ENCODE assay signal across 8 cellular contexts in genomic region chr19:19619121-19619848, GRCh38. TPM values are rescaled to one million over a fixed set of nuclear protein-coding genes. Genes with fewer than 3 reads are reported as not detected.
DNase-seq lines count a peak whose midpoint lies in the region; ATAC-seq and TF ChIP-seq lines count a peak whose summit lies in the region.

No MANE protein-coding gene starts in this region.

- no peak overlapping the region for H2BK20ac ChIP-seq in IMR-90 (ENCODE audit: low read depth, low read length)

- peaks cover 6% of the 10 kb centered on the region for H3K36me3 Mint-ChIP-seq in natural killer cell treated with Interleukin-12 subunit alpha and Interleukin-12 subunit beta and Interleukin-15 and Interleukin-18, amount 100 ng/mL, for 72 hours

- H2BK5ac ChIP-seq in IMR-90 (ENCODE audit: low read depth, low read length, poor library complexity, severe bottlenecking): no peak overlapping the region

- H4K5ac ChIP-seq in IMR-90 (ENCODE audit: low read depth, low read length): no peak overlapping the region

- peaks cover 33 to 38% of the 10 kb centered on the region in 2 donors for H3K4me1 Mint-ChIP-seq in natural killer cell treated with Interleukin-12 subunit alpha and Interleukin-12 subunit beta and Interleukin-15 and Interleukin-18, amount 100 ng/mL, for 72 hours (ENCODE audit: low read depth in 2 of 2)

- no peak overlapping the region for H2BK15ac ChIP-seq in IMR-90 (ENCODE audit: low read depth, low read length)

- H3K9me1 ChIP-seq in IMR-90 (ENCODE audit: insufficient read depth, low read length): peaks cover 10% of the 10 kb centered on the region; the same call in 1 of the 2 replicates

- peaks cover 0 to 14% (median 0%) of the 10 kb centered on the region in 11 experiments; a peak in 3 of 22 replicates for H4K20me1 ChIP-seq in BLaER1 treated with 17β-estradiol and CSF1 and Interleukin-3, amounts not matched to agents 10 nM and 100 nM
- no peaks in the 10 kb centered on the region for H4K20me1 ChIP-seq in IMR-90 (ENCODE audit: insufficient read depth, low read length)

- H3K18ac ChIP-seq in IMR-90 (ENCODE audit: low read depth, low read length): no peak overlapping the region

- POLR2A ChIA-PET in IMR-90 (lab: Charles Lee; ENCODE audit: unreplicated experiment): interaction anchor here (0.6 kb wide), 1 partner anchor 20 kb away, joined by 4 read pairs; no protein-coding TSS in a partner anchor

- no peak for DNase-seq in IMR-90
- no peak for DNase-seq in body of pancreas
- no peak for DNase-seq in natural killer cell treated with Interleukin-12 subunit alpha and Interleukin-12 subunit beta and Interleukin-15 and Interleukin-18, amount 100 ng/mL, for 72 hours (ENCODE audit: low spot score)
- no peak for DNase-seq in NCI-H524 treated with DMSO at 0.1 percent for 48 hours (lab: John Stamatoyannopoulos, UW)
- no peak for DNase-seq in dedifferentiated amniotic fluid mesenchymal stem cell (ENCODE audit: extremely low spot score)
- no peak for DNase-seq in T-helper 9 cell

- no peak overlapping the region for H4K8ac ChIP-seq in IMR-90 (ENCODE audit: low read depth in 2 of 2, low read length in 2 of 2)

- peaks cover 0 to 23% (median 11%) of the 10 kb centered on the region in 11 experiments; a peak in 15 of 22 replicates for H3K36me3 ChIP-seq in BLaER1 treated with 17β-estradiol and CSF1 and Interleukin-3, amounts not matched to agents 10 nM and 100 nM
- no peaks in the 10 kb centered on the region for H3K36me3 ChIP-seq in IMR-90 (ENCODE audit: control insufficient read depth, insufficient read depth, low read length)
- no peaks in the 10 kb centered on the region for H3K36me3 ChIP-seq in body of pancreas (replicated peaks in 1 of 2; ENCODE audit: insufficient read depth in 1 of 2, low read depth in 2 of 2)

- H4K91ac ChIP-seq in IMR-90 (ENCODE audit: insufficient read depth, low read depth, low read length): no peak overlapping the region

- H2AK9ac ChIP-seq in IMR-90 (replicated peaks; ENCODE audit: low read depth, low read length, poor library complexity): no peak overlapping the region

- H3K4me3 ChIP-seq in BLaER1 treated with 17β-estradiol and CSF1 and Interleukin-3, amounts not matched to agents 10 nM and 100 nM: peak overlapping the region in 7 of 10 experiments; percentile 25 to 67 (median 50); a peak in 10 of 20 replicates
- H3K4me3 ChIP-seq in IMR-90 (ENCODE audit: insufficient read depth, low read depth, low read length): peak overlapping the region; percentile 56
- no peak overlapping the region for H3K4me3 ChIP-seq in body of pancreas

- H3K27ac Mint-ChIP-seq in natural killer cell treated with Interleukin-12 subunit alpha and Interleukin-12 subunit beta and Interleukin-15 and Interleukin-18, amount 100 ng/mL, for 72 hours: peak overlapping the region; percentile 61 to 87

- TF ChIP-seq CTCF in IMR-90 (conservative IDR thresholded peaks at IDR 0.05; ENCODE audit: low read depth, low read length) (no peak), body of pancreas (IDR thresholded peaks at IDR 0.05) (no peak)

- H3K9me3 Mint-ChIP-seq in natural killer cell treated with Interleukin-12 subunit alpha and Interleukin-12 subunit beta and Interleukin-15 and Interleukin-18, amount 100 ng/mL, for 72 hours: no peaks in the 10 kb centered on the region

- no peaks in the 10 kb centered on the region for H3K27me3 Mint-ChIP-seq in natural killer cell treated with Interleukin-12 subunit alpha and Interleukin-12 subunit beta and Interleukin-15 and Interleukin-18, amount 100 ng/mL, for 72 hours

- dilution Hi-C loops in IMR-90 (cut with HindIII; ENCODE audit: low sequenced_read_pairs, unreplicated experiment): no loop called here

- WGBS in IMR-90 (ENCODE audit: extremely low coverage in 2 of 2, insufficient read length in 1 of 2), 2 experiments: 25% methylated on average over 8 of the region's 22 CpGs; no CpG with 5 or more reads in 1 of the 2 experiments
- 37 to 42% methylated on average over 22 of the region's 22 CpGs for WGBS in body of pancreas, 2 donors

- H3K79me1 ChIP-seq in IMR-90 (ENCODE audit: low read depth in 1 of 2, low read length in 2 of 2): peaks cover 6 to 9% of the 10 kb centered on the region in 2 experiments; a peak in 2 of 4 replicates

- H2BK120ac ChIP-seq in IMR-90 (ENCODE audit: low read depth, low read length): no peak overlapping the region

- intact Hi-C loops in IMR-90 (cut with micrococcal nuclease) (loop anchor here (5.0 kb wide), 1 partner anchor 52 kb away; no protein-coding TSS in a partner anchor), body of pancreas (cut with DNase I) (no loop called here)

- H3K9ac ChIP-seq in BLaER1 treated with 17β-estradiol and CSF1 and Interleukin-3, amounts not matched to agents 10 nM and 100 nM: peak overlapping the region in 7 of 11 experiments; percentile 24 to 59 (median 50); a peak in 7 of 22 replicates
- H3K9ac ChIP-seq in IMR-90 (ENCODE audit: low read depth, low read length): no peak overlapping the region

- no peak overlapping the region for H3K14ac ChIP-seq in IMR-90 (replicated peaks; ENCODE audit: low read depth, low read length)

- no peaks in the 10 kb centered on the region for H3K9me3 ChIP-seq in BLaER1 treated with 17β-estradiol and CSF1 and Interleukin-3, amounts not matched to agents 10 nM and 100 nM (replicated peaks in 1 of 11)
- H3K9me3 ChIP-seq in IMR-90 (ENCODE audit: control insufficient read depth, insufficient read depth, low read length) (no peaks in the 10 kb centered on the region), body of pancreas (no peaks in the 10 kb centered on the region)

- H3K27me3 ChIP-seq in BLaER1 treated with 17β-estradiol and CSF1 and Interleukin-3, amounts not matched to agents 10 nM and 100 nM: no peaks in the 10 kb centered on the region
- H3K27me3 ChIP-seq in IMR-90 (ENCODE audit: control insufficient read depth, insufficient read depth, low read length) (no peaks in the 10 kb centered on the region), body of pancreas (no peaks in the 10 kb centered on the region)

- no peak for ATAC-seq in IMR-90 (ENCODE audit: low read depth)
- peak; percentile 19 for ATAC-seq in body of pancreas
- no peak for ATAC-seq in natural killer cell treated with Interleukin-12 subunit alpha and Interleukin-12 subunit beta and Interleukin-15 and Interleukin-18, amount 100 ng/mL, for 72 hours
- ATAC-seq in GM18498 (IDR thresholded peaks at IDR 0.05; ENCODE audit: unreplicated experiment): no peak

- BruUV-seq in IMR-90 (replicated peaks; lab: Mats Ljungman, UMichigan): no TSS peak

- no peak for TF ChIP-seq RAD21 in IMR-90 (IDR thresholded peaks at IDR 0.05; ENCODE audit: low read length)

- H3K56ac ChIP-seq in IMR-90 (ENCODE audit: extremely low read depth, insufficient read depth, low read length): no peak overlapping the region

- in situ Hi-C loops in IMR-90 (cut with MboI; ENCODE audit: low sequenced_read_pairs): no loop called here

- peak overlapping the region; percentile 91 for H3K4me3 Mint-ChIP-seq in natural killer cell treated with Interleukin-12 subunit alpha and Interleukin-12 subunit beta and Interleukin-15 and Interleukin-18, amount 100 ng/mL, for 72 hours

- no peak overlapping the region for H2AK5ac ChIP-seq in IMR-90 (ENCODE audit: low read depth, low read length)

- no peak overlapping the region for H3K4ac ChIP-seq in IMR-90 (ENCODE audit: low read depth, low read length)

- TF ChIP-seq POLR2A in IMR-90 (IDR thresholded peaks at IDR 0.05; ENCODE audit: low read depth, low read length) (no peak), body of pancreas (IDR thresholded peaks at IDR 0.05) (no peak)

- no peak overlapping the region for H3K23ac ChIP-seq in IMR-90 (ENCODE audit: low read depth, low read length)

- H3K4me1 ChIP-seq in BLaER1 treated with 17β-estradiol and CSF1 and Interleukin-3, amounts not matched to agents 10 nM and 100 nM: peaks cover 15 to 31% (median 25%) of the 10 kb centered on the region in 10 experiments
- H3K4me1 ChIP-seq in IMR-90 (ENCODE audit: control insufficient read depth, insufficient read depth, low read length): peaks cover 4% of the 10 kb centered on the region; the same call in 1 of the 2 replicates
- H3K4me1 ChIP-seq in body of pancreas: peaks cover 19% of the 10 kb centered on the region

- CTCF ChIA-PET in IMR-90 (lab: Yijun Ruan, JAX): interaction anchor here (0.6 kb wide), 1 partner anchor 65 kb away, joined by 3 read pairs; no protein-coding TSS in a partner anchor

- H3K4me2 ChIP-seq in BLaER1 treated with 17β-estradiol and CSF1 and Interleukin-3, amounts not matched to agents 10 nM and 100 nM: peak overlapping the region; percentile 61 to 97 (median 84)
- peak overlapping the region; percentile 99 for H3K4me2 ChIP-seq in IMR-90 (ENCODE audit: low read depth, low read length)

- peak overlapping the region; percentile 92 for H2AFZ ChIP-seq in IMR-90 (replicated peaks; ENCODE audit: low read length, poor library complexity)

- H3K27ac ChIP-seq in BLaER1 treated with 17β-estradiol and CSF1 and Interleukin-3, amounts not matched to agents 10 nM and 100 nM: peak overlapping the region in 4 of 11 experiments; percentile 3 to 67 (median 33); a peak in 4 of 22 replicates
- H3K27ac ChIP-seq in IMR-90 (ENCODE audit: insufficient read depth, low read length) (no peak overlapping the region), body of pancreas (peak overlapping the region in 2 of 4 donors; percentile 21 to 42)

RNA-seq across cellular contexts. Expression of gene PBX4, which starts 0.8 kb away (rescaled TPM):
- 0.90 and 1.4 TPM in 2 replicates for total RNA-seq in IMR-90 (2012; rRNA removed)
- 2.8 and 2.9 TPM in 2 replicates for polyA plus RNA-seq in IMR-90 (2012; rRNA removed)
- 1.8 TPM in 2 replicates for polyA plus RNA-seq in IMR-90 (2012; cell fraction: cytosol; rRNA removed)
- polyA plus RNA-seq in IMR-90 (2012; cell fraction: nucleus; rRNA removed; ENCODE audit: low replicate concordance): 16.5 and 21.4 TPM in 2 replicates
- 1 to 10 TPM; 1.6 to 8.2 TPM for total RNA-seq in body of pancreas
- total RNA-seq in natural killer cell treated with Interleukin-12 subunit alpha and Interleukin-12 subunit beta and Interleukin-15 and Interleukin-18, amount 100 ng/mL, for 72 hours: 10 to 100 TPM; 26.3 to 80.1 TPM

RNA-seq across cellular contexts. Expression of gene LPAR2, which starts 8.7 kb away (rescaled TPM):
- total RNA-seq in IMR-90 (2012; rRNA removed) (under 0.01 and 0.28 TPM in 2 replicates), body of pancreas (10 to 100 TPM; 14.3 to 20.8 TPM)
- 4.1 and 5.4 TPM in 2 replicates for polyA plus RNA-seq in IMR-90 (2012; rRNA removed)
- 0.51 and 2.1 TPM in 2 replicates for polyA plus RNA-seq in IMR-90 (2012; cell fraction: cytosol; rRNA removed)
- 64.5 and 113 TPM in 2 replicates for polyA plus RNA-seq in IMR-90 (2012; cell fraction: nucleus; rRNA removed; ENCODE audit: low replicate concordance)
- 10 to 100 TPM; 33.7 to 35.0 TPM for total RNA-seq in natural killer cell treated with Interleukin-12 subunit alpha and Interleukin-12 subunit beta and Interleukin-15 and Interleukin-18, amount 100 ng/mL, for 72 hours

RNA-seq across cellular contexts. Expression of gene GMIP, which starts 24.2 kb away (rescaled TPM):
- total RNA-seq in IMR-90 (2012; rRNA removed) (4.1 and 4.4 TPM in 2 replicates), body of pancreas (10 to 100 TPM in 1 of 2 donors, 1 to 10 TPM in 1; 3.6 to 20.1 TPM)
- polyA plus RNA-seq in IMR-90 (2012; rRNA removed): 10.9 and 11.0 TPM in 2 replicates
- 6.2 and 7.6 TPM in 2 replicates for polyA plus RNA-seq in IMR-90 (2012; cell fraction: cytosol; rRNA removed)
- polyA plus RNA-seq in IMR-90 (2012; cell fraction: nucleus; rRNA removed; ENCODE audit: low replicate concordance): 54.8 and 78.0 TPM in 2 replicates
- 100 to 1,000 TPM in 1 of 2 donors, 10 to 100 TPM in 1; 87.2 to 112 TPM for total RNA-seq in natural killer cell treated with Interleukin-12 subunit alpha and Interleukin-12 subunit beta and Interleukin-15 and Interleukin-18, amount 100 ng/mL, for 72 hours

RNA-seq across cellular contexts. Expression of gene ATP13A1, which starts 44.2 kb away (rescaled TPM):
- total RNA-seq in IMR-90 (2012; rRNA removed) (13.3 and 15.8 TPM in 2 replicates), body of pancreas (100 to 1,000 TPM in 1 of 2 donors, 10 to 100 TPM in 1; 38.7 to 570 TPM)
- 43.8 and 44.3 TPM in 2 replicates for polyA plus RNA-seq in IMR-90 (2012; rRNA removed)
- polyA plus RNA-seq in IMR-90 (2012; cell fraction: cytosol; rRNA removed): 23.5 and 30.6 TPM in 2 replicates
- polyA plus RNA-seq in IMR-90 (2012; cell fraction: nucleus; rRNA removed; ENCODE audit: low replicate concordance): 153 and 499 TPM in 2 replicates
- total RNA-seq in natural killer cell treated with Interleukin-12 subunit alpha and Interleukin-12 subunit beta and Interleukin-15 and Interleukin-18, amount 100 ng/mL, for 72 hours: 100 to 1,000 TPM in 1 of 2 donors, 10 to 100 TPM in 1; 61.9 to 122 TPM

RNA-seq across cellular contexts. Expression of gene ZNF101, which starts 49.4 kb away (rescaled TPM):
- total RNA-seq in IMR-90 (2012; rRNA removed): 7.3 and 8.3 TPM in 2 replicates
- 2.2 and 2.8 TPM in 2 replicates for polyA plus RNA-seq in IMR-90 (2012; rRNA removed)
- polyA plus RNA-seq in IMR-90 (2012; cell fraction: cytosol; rRNA removed): 0.52 and 0.77 TPM in 2 replicates
- 1.1 and 3.7 TPM in 2 replicates for polyA plus RNA-seq in IMR-90 (2012; cell fraction: nucleus; rRNA removed; ENCODE audit: low replicate concordance)
- total RNA-seq in body of pancreas: 1 to 10 TPM; 5.3 to 6.7 TPM
- total RNA-seq in natural killer cell treated with Interleukin-12 subunit alpha and Interleukin-12 subunit beta and Interleukin-15 and Interleukin-18, amount 100 ng/mL, for 72 hours: 10 to 100 TPM; 45.3 to 53.1 TPM

Comparison
In these comparisons a context has a peak if more than half of its experiments do, and no peak if none do; other contexts are left out.
1. H3K4me3 ChIP-seq: peak in BLaER1 treated with 17β-estradiol and CSF1 and Interleukin-3, amounts not matched to agents 10 nM and 100 nM (7 of 10) and IMR-90 (single experiment); none in body of pancreas (0 of 2).
2. RNA of gene LPAR2, which starts 8.7 kb away (total RNA-seq): 33.7 to 35.0 TPM in natural killer cell treated with Interleukin-12 subunit alpha and Interleukin-12 subunit beta and Interleukin-15 and Interleukin-18, amount 100 ng/mL, for 72 hours and 14.3 to 20.8 TPM in body of pancreas; under 0.01 to 0.28 TPM in IMR-90; every median in the first group is over 10 times any median in the second.
3. RNA of gene GMIP, which starts 24.2 kb away (total RNA-seq): 87.2 to 112 TPM in natural killer cell treated with Interleukin-12 subunit alpha and Interleukin-12 subunit beta and Interleukin-15 and Interleukin-18, amount 100 ng/mL, for 72 hours; 3.6 to 20.1 TPM in body of pancreas and 4.1 to 4.4 TPM in IMR-90; every median in the first group is over 4 times any median in the second.